ENCODE assay signal across 8 cellular contexts in genomic region chr1:11784993-11785769, GRCh38. TPM values are rescaled to one million over a fixed set of nuclear protein-coding genes. Genes with fewer than 3 reads are reported as not detected.
DNase-seq lines count a peak whose midpoint lies in the region; ATAC-seq, FAIRE-seq and TF ChIP-seq lines count a peak whose summit lies in the region.

No MANE protein-coding gene starts in this region.

- H3K23me2 ChIP-seq in H1 (ENCODE audit: low read depth, low read length), result no peaks in the 10 kb centered on the region

- H2BK5ac ChIP-seq in IMR-90 (ENCODE audit: low read depth, low read length, poor library complexity, severe bottlenecking) (no peak overlapping the region), H1 (ENCODE audit: low read depth, low read length) (peak overlapping the region; percentile 88; the same call in 1 of the 2 replicates), mesenchymal stem cell (ENCODE audit: low read depth, low read length, poor library complexity, severe bottlenecking) (no peak overlapping the region)

- in situ Hi-C loops in IMR-90 (cut with MboI; ENCODE audit: low sequenced_read_pairs), result no loop called here

- H2BK12ac ChIP-seq in H1 (ENCODE audit: low read depth, low read length) (peak overlapping the region; percentile 98), mesenchymal stem cell (ENCODE audit: low read length in 2 of 2) (peak overlapping the region in 1 of 2 experiments; percentile 81)

- H3K9me1 ChIP-seq in IMR-90 (ENCODE audit: insufficient read depth, low read length), result peaks cover 14% of the 10 kb centered on the region

- H3K27me3 ChIP-seq in IMR-90 (ENCODE audit: control insufficient read depth, insufficient read depth, low read length) (no peaks in the 10 kb centered on the region; the same call in 1 of the 2 replicates), H1 (replicated peaks in 1 of 4; ENCODE audit: control insufficient read depth in 3 of 4, extremely low read depth in 1 of 4, insufficient read depth in 3 of 4, low read length in 3 of 4) (no peaks in the 10 kb centered on the region), mesenchymal stem cell (ENCODE audit: control insufficient read depth in 1 of 2, insufficient read depth in 1 of 2, low read length in 2 of 2) (no peaks in the 10 kb centered on the region)

- no TSS peak for BruUV-seq in IMR-90 (replicated peaks; lab: Mats Ljungman, UMichigan)

- H3K9me3 ChIP-seq in IMR-90 (ENCODE audit: control insufficient read depth, insufficient read depth, low read length) (no peaks in the 10 kb centered on the region), H1 (ENCODE audit: insufficient read depth in 2 of 2, low read depth in 1 of 2, low read length in 1 of 2) (no peaks in the 10 kb centered on the region), mesenchymal stem cell (ENCODE audit: control insufficient read depth, low read length) (no peaks in the 10 kb centered on the region)

- H3K79me1 ChIP-seq in IMR-90 (ENCODE audit: low read depth in 1 of 2, low read length in 2 of 2) (peaks cover 0 to 7% of the 10 kb centered on the region in 2 experiments; a peak in 2 of 4 replicates), H1 (ENCODE audit: low read depth, low read length) (no peaks in the 10 kb centered on the region), mesenchymal stem cell (replicated peaks; ENCODE audit: low read length, poor library complexity, severe bottlenecking) (peaks cover 1% of the 10 kb centered on the region)

- CTCF ChIA-PET in IMR-90 (lab: Yijun Ruan, JAX), result interaction anchor here (0.6 to 1.5 kb wide), 4 partner anchors 9 to 22 kb away, joined by 3 to 5 read pairs (median 4); no protein-coding TSS in a partner anchor
- CTCF ChIA-PET in H1 (lab: Charles Lee; ENCODE audit: partially characterized antibody), result interaction anchor here (0.6 to 5.4 kb wide), 25 partner anchors 9 to 438 kb away, joined by 3 to 49 read pairs (median 4); partner anchors contain the start of genes CLCN6 and MTHFR

- H3K9ac ChIP-seq in IMR-90 (ENCODE audit: low read depth, low read length) (peak overlapping the region; percentile 13; the same call in 1 of the 2 replicates), H1 (replicated peaks in 1 of 4; ENCODE audit: extremely low read depth in 1 of 4, low read depth in 3 of 4, low read length in 3 of 4) (no peak overlapping the region), mesenchymal stem cell (ENCODE audit: low read length) (peak overlapping the region; percentile 57)

- ATAC-seq in IMR-90 (ENCODE audit: low read depth) (peak; percentile 68), GM21390 (IDR thresholded peaks at IDR 0.05; ENCODE audit: unreplicated experiment) (no peak)

- POLR2A ChIA-PET in IMR-90 (lab: Charles Lee; ENCODE audit: unreplicated experiment) (no interaction called here), H1 (lab: Charles Lee; ENCODE audit: partially characterized antibody) (interaction anchor here (0.7 to 2.0 kb wide), 10 partner anchors 9 to 196 kb away, joined by 3 to 9 read pairs (median 4); partner anchors contain the start of gene AGTRAP)

- H2BK120ac ChIP-seq in IMR-90 (ENCODE audit: low read depth, low read length) (no peak overlapping the region), H1 (replicated peaks; ENCODE audit: low read depth, low read length) (no peak overlapping the region), mesenchymal stem cell (ENCODE audit: low read depth, low read length) (peak overlapping the region; percentile 56)

- peak; percentile 94 for TF ChIP-seq CTCF in GM12874 (IDR thresholded peaks at IDR 0.05; ENCODE audit: insufficient read depth, low read depth, low read length)
- TF ChIP-seq CTCF in IMR-90 (conservative IDR thresholded peaks at IDR 0.05; ENCODE audit: low read depth, low read length), result peak; percentile 60
- peak; percentile 87 to 95 (median 91) for TF ChIP-seq CTCF in H1 (IDR thresholded peaks at IDR 0.05; ENCODE audit: control extremely low read depth in 1 of 3, insufficient read depth in 1 of 3, low read depth in 1 of 3, low read length in 3 of 3)

- H3K27ac ChIP-seq in IMR-90 (ENCODE audit: insufficient read depth, low read length) (no peak overlapping the region), H1 (ENCODE audit: low read depth, low read length) (no peak overlapping the region), mesenchymal stem cell (ENCODE audit: low read length, poor library complexity, severe bottlenecking) (no peak overlapping the region)

- peak overlapping the region; percentile 87 for H2AK9ac ChIP-seq in IMR-90 (replicated peaks; ENCODE audit: low read depth, low read length, poor library complexity)

- no peak overlapping the region for H3K23ac ChIP-seq in IMR-90 (ENCODE audit: low read depth, low read length)
- H3K23ac ChIP-seq in H1 (ENCODE audit: insufficient read length), result no peak overlapping the region
- H3K23ac ChIP-seq in mesenchymal stem cell (ENCODE audit: low read length in 2 of 2), result no peak overlapping the region

- H3K36me3 ChIP-seq in IMR-90 (ENCODE audit: control insufficient read depth, insufficient read depth, low read length), result peaks cover 5% of the 10 kb centered on the region; the same call in 1 of the 2 replicates
- peaks cover 0 to 2% (median under 1%) of the 10 kb centered on the region in 4 experiments; a peak in 2 of 8 replicates for H3K36me3 ChIP-seq in H1 (ENCODE audit: control insufficient read depth in 2 of 4, insufficient read depth in 4 of 4, low read length in 3 of 4)
- peaks cover 9 to 13% of the 10 kb centered on the region in 2 experiments for H3K36me3 ChIP-seq in mesenchymal stem cell (ENCODE audit: control insufficient read depth in 1 of 2, insufficient read depth in 2 of 2, low read depth in 1 of 2, low read length in 2 of 2)

- no peak overlapping the region for H3K4me3 ChIP-seq in IMR-90 (ENCODE audit: insufficient read depth, low read depth, low read length)
- peak overlapping the region in 1 of 4 experiments; percentile 34; a peak in 4 of 8 replicates for H3K4me3 ChIP-seq in H1 (ENCODE audit: extremely low read depth in 1 of 4, insufficient read depth in 2 of 4, low read depth in 3 of 4, low read length in 4 of 4)
- H3K4me3 ChIP-seq in mesenchymal stem cell (ENCODE audit: insufficient read depth in 1 of 2, low read depth in 1 of 2, low read length in 2 of 2), result peak overlapping the region in 1 of 2 experiments; percentile 62

- peak; percentile 48 for TF ChIP-seq RAD21 in IMR-90 (IDR thresholded peaks at IDR 0.05; ENCODE audit: low read length)
- peak; percentile 43 to 68; a peak in 3 of 4 replicates for TF ChIP-seq RAD21 in H1 (IDR thresholded peaks at IDR 0.05 in 1 of 2, conservative IDR thresholded peaks at IDR 0.05 in 1 of 2; ENCODE audit: low read depth in 2 of 2, low read length in 2 of 2)

- TF ChIP-seq POLR2A in IMR-90 (IDR thresholded peaks at IDR 0.05; ENCODE audit: low read depth, low read length) (no peak), H1 (IDR thresholded peaks at IDR 0.05; ENCODE audit: control extremely low read depth in 1 of 2, low read depth in 2 of 2, low read length in 2 of 2) (no peak)

- no peak overlapping the region for H2BK20ac ChIP-seq in IMR-90 (ENCODE audit: low read depth, low read length)
- 0 out of 2 replicates have a peak overlapping the region, but pooled peaks have one; percentile 34 for H2BK20ac ChIP-seq in H1 (ENCODE audit: low read length)

- DNase-seq in IMR-90, result peak; percentile 21
- DNase-seq in activated CD4-positive, alpha-beta T cell treated with anti-CD3 and anti-CD28 coated beads for 48 hours, result peak; percentile 47
- peak; percentile 84 to 91 for DNase-seq in H1 (ENCODE audit: low read depth in 1 of 2, low spot score in 2 of 2)
- DNase-seq in mesenchymal stem cell, result peak; percentile 66
- DNase-seq in stimulated activated naive CD4-positive, alpha-beta T cell treated with Interleukin-2 at 50 U/mL for 16 hours (lab: John Stamatoyannopoulos, UW), result peak; percentile 12
- no peak for DNase-seq in COLO829 (ENCODE audit: low spot score)

- H4K5ac ChIP-seq in IMR-90 (ENCODE audit: low read depth, low read length) (peak overlapping the region; percentile 80; the same call in 1 of the 2 replicates), H1 (ENCODE audit: insufficient read length, low read depth, low read length) (no peak overlapping the region)

- TF ChIP-seq EP300 in H1 (IDR thresholded peaks at IDR 0.05; ENCODE audit: borderline replicate concordance in 1 of 2, low read depth in 2 of 2, low read length in 2 of 2), result 0 out of 3 replicates have a peak, but pooled peaks of 1 of the 2 experiments have one; percentile 32

- no peak overlapping the region for H2AK5ac ChIP-seq in IMR-90 (ENCODE audit: low read depth, low read length)
- no peak overlapping the region for H2AK5ac ChIP-seq in H1 (ENCODE audit: low read depth, low read length)
- no peak overlapping the region for H2AK5ac ChIP-seq in mesenchymal stem cell (ENCODE audit: low read length, severe bottlenecking)

- H3K14ac ChIP-seq in IMR-90 (replicated peaks; ENCODE audit: low read depth, low read length) (no peak overlapping the region), H1 (ENCODE audit: insufficient read length) (no peak overlapping the region), mesenchymal stem cell (ENCODE audit: low read length in 2 of 2) (no peak overlapping the region)

- 19% methylated on average over 24 of the region's 30 CpGs; no CpG with 5 or more reads in 1 of the 2 experiments for WGBS in IMR-90 (ENCODE audit: extremely low coverage in 2 of 2, insufficient read length in 1 of 2), 2 experiments
- 31% methylated on average over 24 of the region's 30 CpGs; no CpG with 5 or more reads in 1 of the 2 experiments for WGBS in H1 (ENCODE audit: extremely low coverage in 1 of 2, insufficient coverage in 1 of 2, insufficient read length in 1 of 2, insufficient replicate concordance in 2 of 2, low coverage in 1 of 2, low lambda C conversion rate in 2 of 2, missing lambda C conversion rate in 1 of 2), 2 experiments
- WGBS in mesenchymal stem cell, result 14% methylated on average over 30 of the region's 30 CpGs

- H3K56ac ChIP-seq in IMR-90 (ENCODE audit: extremely low read depth, insufficient read depth, low read length) (no peak overlapping the region), H1 (replicated peaks; ENCODE audit: insufficient read length, low read depth, low read length) (no peak overlapping the region)

- H3K18ac ChIP-seq in IMR-90 (ENCODE audit: low read depth, low read length) (no peak overlapping the region; the same call in 1 of the 2 replicates), H1 (ENCODE audit: extremely low read depth, low read length) (peak overlapping the region; percentile 87), mesenchymal stem cell (ENCODE audit: low read depth in 1 of 2, low read length in 2 of 2) (peak overlapping the region; percentile 40 to 50)

- dilution Hi-C loops in IMR-90 (cut with HindIII; ENCODE audit: low sequenced_read_pairs, unreplicated experiment), result no loop called here

- peak overlapping the region; percentile 13; the same call in 1 of the 2 replicates for H4K91ac ChIP-seq in IMR-90 (ENCODE audit: insufficient read depth, low read depth, low read length)
- peak overlapping the region; percentile 67 for H4K91ac ChIP-seq in H1 (replicated peaks; ENCODE audit: insufficient read length, low read length)
- H4K91ac ChIP-seq in mesenchymal stem cell (ENCODE audit: low read length), result peak overlapping the region; percentile 25

- H4K8ac ChIP-seq in IMR-90 (ENCODE audit: low read depth in 2 of 2, low read length in 2 of 2) (peak overlapping the region in 1 of 2 experiments; percentile 84; a peak in 2 of 4 replicates), H1 (ENCODE audit: extremely low read depth, insufficient read depth, low read length) (0 out of 2 replicates have a peak overlapping the region, but pooled peaks have one; percentile 45), mesenchymal stem cell (ENCODE audit: low read length) (peak overlapping the region; percentile 86)

- peak overlapping the region; percentile 92 for H2AFZ ChIP-seq in IMR-90 (replicated peaks; ENCODE audit: low read length, poor library complexity)
- H2AFZ ChIP-seq in H1 (ENCODE audit: low read length), result no peak overlapping the region
- peak overlapping the region; percentile 7 for H2AFZ ChIP-seq in mesenchymal stem cell (ENCODE audit: low read depth, low read length)

- H2BK15ac ChIP-seq in IMR-90 (ENCODE audit: low read depth, low read length), result no peak overlapping the region
- peak overlapping the region; percentile 72; the same call in 1 of the 2 replicates for H2BK15ac ChIP-seq in H1 (ENCODE audit: low read length)
- H2BK15ac ChIP-seq in mesenchymal stem cell (ENCODE audit: low read depth, poor library complexity, severe bottlenecking), result peak overlapping the region; percentile 8

- H3K4me2 ChIP-seq in IMR-90 (ENCODE audit: low read depth, low read length) (peak overlapping the region; percentile 1; the same call in 1 of the 2 replicates), H1 (ENCODE audit: insufficient read depth in 1 of 2, low read depth in 2 of 2, low read length in 2 of 2) (peak overlapping the region; percentile 3 to 58; a peak in 3 of 4 replicates), mesenchymal stem cell (ENCODE audit: low read length, poor library complexity, severe bottlenecking) (peak overlapping the region; percentile 58)

- intact Hi-C loops in IMR-90 (cut with micrococcal nuclease), result no loop called here

- peak overlapping the region; percentile 19; the same call in 1 of the 2 replicates for H3K4ac ChIP-seq in IMR-90 (ENCODE audit: low read depth, low read length)
- H3K4ac ChIP-seq in H1 (replicated peaks; ENCODE audit: insufficient read length, low read depth, low read length), result peak overlapping the region; percentile 12
- H3K4ac ChIP-seq in mesenchymal stem cell (ENCODE audit: low read depth in 1 of 2, low read length in 2 of 2), result peak overlapping the region in 1 of 2 experiments; percentile 2

- no peak for FAIRE-seq in H1 (lab: Jason Lieb, UNC)

- H3K4me1 ChIP-seq in IMR-90 (ENCODE audit: control insufficient read depth, insufficient read depth, low read length) (peaks cover 20% of the 10 kb centered on the region), H1 (replicated peaks in 1 of 4; ENCODE audit: control insufficient read depth in 3 of 4, insufficient read depth in 4 of 4, low read length in 3 of 4) (peaks cover 7 to 34% (median 25%) of the 10 kb centered on the region in 4 experiments), mesenchymal stem cell (ENCODE audit: control insufficient read depth, insufficient read depth, low read depth, low read length) (peaks cover 35% of the 10 kb centered on the region)

- no peaks in the 10 kb centered on the region for H3K79me2 ChIP-seq in H1 (ENCODE audit: control insufficient read depth in 1 of 2, insufficient read depth in 2 of 2, low read length in 2 of 2)

- no peaks in the 10 kb centered on the region for H4K20me1 ChIP-seq in IMR-90 (ENCODE audit: insufficient read depth, low read length)
- peaks cover 0 to 1% of the 10 kb centered on the region in 2 experiments for H4K20me1 ChIP-seq in H1 (replicated peaks in 1 of 2; ENCODE audit: control insufficient read depth in 1 of 2, insufficient read depth in 2 of 2, low read length in 2 of 2)

RNA-seq across cellular contexts. Expression of gene MTHFR, which starts 20.6 kb away (rescaled TPM):
- total RNA-seq in IMR-90 (2012; rRNA removed), result 6.7 and 7.3 TPM in 2 replicates
- polyA plus RNA-seq in IMR-90 (2012; rRNA removed) (6.7 and 7.4 TPM in 2 replicates), H1 (2011; rRNA removed) (8.7 and 11.6 TPM in 2 replicates)
- 3.5 and 5.5 TPM in 2 replicates for polyA plus RNA-seq in IMR-90 (2012; cell fraction: cytosol; rRNA removed)
- polyA plus RNA-seq in IMR-90 (2012; cell fraction: nucleus; rRNA removed; ENCODE audit: low replicate concordance), result 16.7 and 23.0 TPM in 2 replicates
- total RNA-seq in H1 (2021; fragmentation: NEBNext Ultra II Directional; extraction: Animal tissue kit (Norgen Biotek cat#: 25700)), result 17.9 and 18.5 TPM in 2 replicates
- 11.6 TPM for polyA plus RNA-seq in H1 (2011; cell fraction: cytosol; rRNA removed)
- 25.9 TPM for polyA plus RNA-seq in H1 (2011; cell fraction: nucleus; rRNA removed)
- 8.8 to 11.6 TPM (median 10.6 TPM) in 4 replicates for polyA plus RNA-seq in H1 (2012, experiment 1 of 2)
- 9.7 TPM for polyA plus RNA-seq in H1 (2012, experiment 2 of 2)
- 7.9 TPM for polyA plus RNA-seq in H1 (2013, experiment 1 of 2)
- polyA plus RNA-seq in H1 (2013, experiment 2 of 2), result 6.8 TPM
- polyA minus RNA-seq in H1 (2011; rRNA and poly(A)+ RNA removed), result 27.2 and 30.4 TPM in 2 replicates
- 13.9 TPM for polyA minus RNA-seq in H1 (2011; cell fraction: cytosol; rRNA and poly(A)+ RNA removed)
- polyA minus RNA-seq in H1 (2011; cell fraction: nucleus; rRNA and poly(A)+ RNA removed), result 36.5 TPM
- 13.7 TPM for polyA plus RNA-seq in mesenchymal stem cell (2013, experiment 1 of 2)
- 13.3 TPM for polyA plus RNA-seq in mesenchymal stem cell (2013, experiment 2 of 2)

RNA-seq across cellular contexts. Expression of gene CLCN6, which starts 20.8 kb away (rescaled TPM):
- 4.1 and 5.0 TPM in 2 replicates for total RNA-seq in IMR-90 (2012; rRNA removed)
- polyA plus RNA-seq in IMR-90 (2012; rRNA removed) (9.7 and 10.6 TPM in 2 replicates), H1 (2011; rRNA removed) (15.7 and 20.4 TPM in 2 replicates)
- 3.5 and 5.0 TPM in 2 replicates for polyA plus RNA-seq in IMR-90 (2012; cell fraction: cytosol; rRNA removed)
- polyA plus RNA-seq in IMR-90 (2012; cell fraction: nucleus; rRNA removed; ENCODE audit: low replicate concordance), result 42.7 and 54.8 TPM in 2 replicates
- total RNA-seq in H1 (2021; fragmentation: NEBNext Ultra II Directional; extraction: Animal tissue kit (Norgen Biotek cat#: 25700)), result 25.5 and 26.0 TPM in 2 replicates
- 14.5 TPM for polyA plus RNA-seq in H1 (2011; cell fraction: cytosol; rRNA removed)
- 56.9 TPM for polyA plus RNA-seq in H1 (2011; cell fraction: nucleus; rRNA removed)
- polyA plus RNA-seq in H1 (2012, experiment 1 of 2), result 16.3 to 19.7 TPM (median 17.9 TPM) in 4 replicates
- polyA plus RNA-seq in H1 (2012, experiment 2 of 2), result 5.3 TPM
- polyA plus RNA-seq in H1 (2013, experiment 1 of 2), result 25.9 TPM
- 26.7 TPM for polyA plus RNA-seq in H1 (2013, experiment 2 of 2)
- 14.1 and 19.6 TPM in 2 replicates for polyA minus RNA-seq in H1 (2011; rRNA and poly(A)+ RNA removed)
- 11.1 TPM for polyA minus RNA-seq in H1 (2011; cell fraction: cytosol; rRNA and poly(A)+ RNA removed)
- 21.3 TPM for polyA minus RNA-seq in H1 (2011; cell fraction: nucleus; rRNA and poly(A)+ RNA removed)
- 23.7 TPM for polyA plus RNA-seq in mesenchymal stem cell (2013, experiment 1 of 2)
- 22.9 TPM for polyA plus RNA-seq in mesenchymal stem cell (2013, experiment 2 of 2)

RNA-seq across cellular contexts. Expression of gene C1orf167, which starts 23.2 kb away (rescaled TPM):
- total RNA-seq in IMR-90 (2012; rRNA removed), result under 0.01 and 0.28 TPM in 2 replicates
- 0.15 and 0.27 TPM in 2 replicates for polyA plus RNA-seq in IMR-90 (2012; rRNA removed)
- 0.10 and 0.42 TPM in 2 replicates for polyA plus RNA-seq in IMR-90 (2012; cell fraction: cytosol; rRNA removed)
- 0.06 and 0.27 TPM in 2 replicates for polyA plus RNA-seq in IMR-90 (2012; cell fraction: nucleus; rRNA removed; ENCODE audit: low replicate concordance)
- 0.90 and 1.3 TPM in 2 replicates for total RNA-seq in H1 (2021; fragmentation: NEBNext Ultra II Directional; extraction: Animal tissue kit (Norgen Biotek cat#: 25700))
- 0.67 and 0.70 TPM in 2 replicates for polyA plus RNA-seq in H1 (2011; rRNA removed)
- 1.0 TPM for polyA plus RNA-seq in H1 (2011; cell fraction: cytosol; rRNA removed)
- 1.4 TPM for polyA plus RNA-seq in H1 (2011; cell fraction: nucleus; rRNA removed)
- 0.52 to 4.1 TPM (median 1.8 TPM) in 4 replicates for polyA plus RNA-seq in H1 (2012, experiment 1 of 2)
- 0.43 TPM for polyA plus RNA-seq in H1 (2012, experiment 2 of 2)
- polyA plus RNA-seq in H1 (2013, experiment 1 of 2), result 0.69 TPM
- 0.64 TPM for polyA plus RNA-seq in H1 (2013, experiment 2 of 2)
- polyA minus RNA-seq in H1 (2011; rRNA and poly(A)+ RNA removed), result 0.22 and 0.47 TPM in 2 replicates
- polyA minus RNA-seq in H1 (2011; cell fraction: cytosol; rRNA and poly(A)+ RNA removed), result not detected
- polyA minus RNA-seq in H1 (2011; cell fraction: nucleus; rRNA and poly(A)+ RNA removed), result 1.2 TPM
- 0.36 TPM for polyA plus RNA-seq in mesenchymal stem cell (2013, experiment 1 of 2)
- 0.19 TPM for polyA plus RNA-seq in mesenchymal stem cell (2013, experiment 2 of 2)

RNA-seq across cellular contexts. Expression of gene AGTRAP, which starts 49.2 kb away (rescaled TPM):
- total RNA-seq in IMR-90 (2012; rRNA removed), result 21.5 and 22.2 TPM in 2 replicates
- 57.7 and 64.3 TPM in 2 replicates for polyA plus RNA-seq in IMR-90 (2012; rRNA removed)
- 32.7 and 80.8 TPM in 2 replicates for polyA plus RNA-seq in IMR-90 (2012; cell fraction: cytosol; rRNA removed)
- 42.2 and 63.8 TPM in 2 replicates for polyA plus RNA-seq in IMR-90 (2012; cell fraction: nucleus; rRNA removed; ENCODE audit: low replicate concordance)
- 69.7 and 70.9 TPM in 2 replicates for total RNA-seq in H1 (2021; fragmentation: NEBNext Ultra II Directional; extraction: Animal tissue kit (Norgen Biotek cat#: 25700))
- polyA plus RNA-seq in H1 (2011; rRNA removed), result 192 and 261 TPM in 2 replicates
- 143 TPM for polyA plus RNA-seq in H1 (2011; cell fraction: cytosol; rRNA removed)
- polyA plus RNA-seq in H1 (2011; cell fraction: nucleus; rRNA removed), result 170 TPM
- 62.9 to 98.6 TPM (median 90.5 TPM) in 4 replicates for polyA plus RNA-seq in H1 (2012, experiment 1 of 2)
- 114 TPM for polyA plus RNA-seq in H1 (2012, experiment 2 of 2)
- polyA plus RNA-seq in H1 (2013, experiment 1 of 2), result 85.2 TPM
- polyA plus RNA-seq in H1 (2013, experiment 2 of 2), result 106 TPM
- 53.6 and 60.7 TPM in 2 replicates for polyA minus RNA-seq in H1 (2011; rRNA and poly(A)+ RNA removed)
- 48.1 TPM for polyA minus RNA-seq in H1 (2011; cell fraction: cytosol; rRNA and poly(A)+ RNA removed)
- 36.8 TPM for polyA minus RNA-seq in H1 (2011; cell fraction: nucleus; rRNA and poly(A)+ RNA removed)
- 45.8 TPM for polyA plus RNA-seq in mesenchymal stem cell (2013, experiment 1 of 2)
- polyA plus RNA-seq in mesenchymal stem cell (2013, experiment 2 of 2), result 47.1 TPM

Comparison
In these comparisons a context has a peak if more than half of its experiments do, and no peak if none do; other contexts are left out.
1. H3K4me2 ChIP-seq: peak in every context shown above with its lines; median percentile 58 in mesenchymal stem cell; 30 in H1; 1 in IMR-90.
2. H3K9ac ChIP-seq: peak in IMR-90 (single experiment) and mesenchymal stem cell (single experiment); none in H1 (0 of 4).
3. H4K91ac ChIP-seq: peak in every context shown above with its lines; median percentile 67 in H1; 25 in mesenchymal stem cell; 13 in IMR-90.
4. Peak in every context shown above with its lines, with median percentiles within 50 percentile points of each other: CTCF ChIP-seq.